In the genomic region with DNA sequence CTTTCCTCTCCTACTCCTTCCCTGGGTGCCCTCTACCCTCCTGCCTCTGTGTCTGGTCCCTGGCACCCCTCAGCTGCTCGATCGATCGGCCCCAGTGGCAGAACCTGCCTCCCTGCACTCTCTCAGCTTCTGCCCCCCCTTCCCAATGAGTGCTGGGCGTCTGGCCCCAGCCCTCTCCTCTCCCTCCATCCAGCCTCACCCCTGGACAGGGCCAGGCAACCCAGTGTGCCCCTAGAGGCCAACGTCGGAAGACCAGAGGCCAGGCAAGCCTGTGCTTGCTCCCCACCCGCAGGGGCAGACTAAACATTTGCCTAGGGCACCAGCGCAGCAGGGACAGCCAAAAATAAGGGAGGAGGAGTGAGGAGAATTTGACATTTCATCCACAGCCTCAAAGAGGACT, we compare ENCODE assay signal across 8 cellular contexts. TPM values are rescaled to one million over a fixed set of nuclear protein-coding genes. Genes with fewer than 3 reads are reported as not detected.
DNase-seq lines count a peak whose midpoint lies in the region; ATAC-seq and TF ChIP-seq lines count a peak whose summit lies in the region.

No MANE protein-coding gene starts in this region.

- 34% methylated on average over 8 of the region's 8 CpGs for WGBS in right cardiac atrium

- H3K27me3 Mint-ChIP-seq in activated CD4-positive, alpha-beta memory T cell treated with anti-CD3 and anti-CD28 coated beads, Interleukin-2, amount 10 ng/mL, durations not matched to agents 7 days and 5 days, result peaks cover 36% of the 10 kb centered on the region

- H3K4me3 ChIP-seq in BE2C (ENCODE audit: low read depth, low read length) (no peak overlapping the region), right cardiac atrium (ENCODE audit: low read length) (no peak overlapping the region)

- no peaks in the 10 kb centered on the region for H3K9me3 Mint-ChIP-seq in activated CD4-positive, alpha-beta memory T cell treated with anti-CD3 and anti-CD28 coated beads, Interleukin-2, amount 10 ng/mL, durations not matched to agents 7 days and 5 days

- intact Hi-C loops in right cardiac atrium (cut with DNase I), result no loop called here

- peaks cover 9% of the 10 kb centered on the region for H3K4me1 Mint-ChIP-seq in activated CD4-positive, alpha-beta memory T cell treated with anti-CD3 and anti-CD28 coated beads, Interleukin-2, amount 10 ng/mL, durations not matched to agents 7 days and 5 days

- CTCF ChIA-PET in activated CD4-positive, alpha-beta memory T cell treated with anti-CD3 and anti-CD28 coated beads, Interleukin-2, amount 10 ng/mL, durations not matched to agents 7 days and 5 days (lab: Charles Lee), result interaction anchor here (1.5 to 2.2 kb wide), 2 partner anchors 11 to 15 kb away, joined by 3 to 12 read pairs; no protein-coding TSS in a partner anchor

- ATAC-seq in GM18498 (IDR thresholded peaks at IDR 0.05; ENCODE audit: unreplicated experiment) (peak; percentile 61), right cardiac atrium (peak; percentile 54 to 57)

- H3K36me3 ChIP-seq in BE2C, result no peaks in the 10 kb centered on the region

- no peaks in the 10 kb centered on the region for H3K36me3 Mint-ChIP-seq in activated CD4-positive, alpha-beta memory T cell treated with anti-CD3 and anti-CD28 coated beads, Interleukin-2, amount 10 ng/mL, durations not matched to agents 7 days and 5 days (ENCODE audit: low read depth)

- DNase-seq in BE2C (peak; percentile 77), NCI-H1436 (lab: John Stamatoyannopoulos, UW) (peak; percentile 64), right cardiac atrium (no peak), cerebellar nuclear complex (lab: John Stamatoyannopoulos, UW) (no peak), hepatic stellate cell (ENCODE audit: low spot score) (no peak)
- peak; percentile 30 for DNase-seq in activated CD4-positive, alpha-beta memory T cell treated with anti-CD3 and anti-CD28 coated beads, Interleukin-2, amount 10 ng/mL, durations not matched to agents 7 days and 5 days
- DNase-seq in stimulated activated CD4-positive, alpha-beta T cell treated with anti-CD3 and anti-CD28 coated beads, Interleukin-4, amount 100 ng/mL, for 1 hour, result peak; percentile 27

- no peak overlapping the region for H3K27ac ChIP-seq in right cardiac atrium (ENCODE audit: low read length)

- POLR2A ChIA-PET in activated CD4-positive, alpha-beta memory T cell treated with anti-CD3 and anti-CD28 coated beads, Interleukin-2, amount 10 ng/mL, durations not matched to agents 7 days and 5 days (lab: Charles Lee), result no interaction called here

- no peaks in the 10 kb centered on the region for H3K4me1 ChIP-seq in BE2C
- no peaks in the 10 kb centered on the region for H3K4me1 ChIP-seq in right cardiac atrium (ENCODE audit: control insufficient read depth, insufficient read depth, low read length)

- H3K27me3 ChIP-seq in BE2C, result no peaks in the 10 kb centered on the region
- no peaks in the 10 kb centered on the region for H3K27me3 ChIP-seq in right cardiac atrium (ENCODE audit: control insufficient read depth, insufficient read depth)

- H3K9me3 ChIP-seq in BE2C (no peaks in the 10 kb centered on the region), right cardiac atrium (ENCODE audit: control insufficient read depth, low read length) (no peaks in the 10 kb centered on the region)

- peak; percentile 76 for TF ChIP-seq CTCF in BE2C (IDR thresholded peaks at IDR 0.05; ENCODE audit: low read depth, low read length)

- H3K27ac Mint-ChIP-seq in activated CD4-positive, alpha-beta memory T cell treated with anti-CD3 and anti-CD28 coated beads, Interleukin-2, amount 10 ng/mL, durations not matched to agents 7 days and 5 days, result no peak overlapping the region

- H3K4me3 Mint-ChIP-seq in activated CD4-positive, alpha-beta memory T cell treated with anti-CD3 and anti-CD28 coated beads, Interleukin-2, amount 10 ng/mL, durations not matched to agents 7 days and 5 days, result no peak overlapping the region

RNA-seq across cellular contexts. Expression of a gene that starts 43.5 kb away (rescaled TPM):
- not detected for polyA plus RNA-seq in BE2C (2012; ENCODE audit: insufficient read depth, insufficient read length, low read depth)
- total RNA-seq in activated CD4-positive, alpha-beta memory T cell treated with anti-CD3 and anti-CD28 coated beads, Interleukin-2, amount 10 ng/mL, durations not matched to agents 7 days and 5 days, result under 1 TPM in 1 of 2 experiments, not detected in 1; 0.08 TPM
- total RNA-seq in right cardiac atrium, result 10 to 100 TPM; 22.4 to 52.7 (median 35.8) TPM
- polyA plus RNA-seq in right cardiac atrium, result 22.5 TPM

Comparison
In these comparisons a context has a peak if more than half of its experiments do, and no peak if none do; other contexts are left out.
1. DNase-seq: peak in BE2C (single experiment), NCI-H1436 (single experiment), activated CD4-positive, alpha-beta memory T cell treated with anti-CD3 and anti-CD28 coated beads, Interleukin-2, amount 10 ng/mL, durations not matched to agents 7 days and 5 days (single experiment) and stimulated activated CD4-positive, alpha-beta T cell treated with anti-CD3 and anti-CD28 coated beads, Interleukin-4, amount 100 ng/mL, for 1 hour (single experiment); none in right cardiac atrium (0 of 3), cerebellar nuclear complex (0 of 2) and hepatic stellate cell (single experiment).
2. RNA of a gene that starts 43.5 kb away (total RNA-seq): 22.4 to 52.7 TPM in right cardiac atrium; 0.08 TPM in activated CD4-positive, alpha-beta memory T cell treated with anti-CD3 and anti-CD28 coated beads, Interleukin-2, amount 10 ng/mL, durations not matched to agents 7 days and 5 days; every median in the first group is over 10 times any median in the second.